In genomic region chr15:85019815-85020590, GRCh38 we compare ENCODE assay signal across 15 cellular contexts. TPM values are rescaled to one million over a fixed set of nuclear protein-coding genes. Genes with fewer than 3 reads are reported as not detected.
DNase-seq lines count a peak whose midpoint lies in the region; ATAC-seq and TF ChIP-seq lines count a peak whose summit lies in the region.
"Had no signal": no experiment of that assay in that cellular context is flagged by ENCODE, and none has a peak within 500 bp of the region (broad histone marks: within the 10 kb centered on the region; RNA-seq: fewer than 3 reads in every experiment).

No MANE protein-coding gene starts in this region.

- H2AK5ac ChIP-seq in mesendoderm (ENCODE audit: low read length) = no peak overlapping the region

- no peak overlapping the region for H3K18ac ChIP-seq in mesendoderm (ENCODE audit: low read length)

- POLR2A ChIA-PET in activated CD4-positive, alpha-beta T cell treated with anti-CD3 and anti-CD28 coated beads for 36 hours (lab: Charles Lee) = no interaction called here

- peak overlapping the region in 1 of 4 donors; percentile 13 for H3K27ac ChIP-seq in gastrocnemius medialis
- no peak overlapping the region for H3K27ac ChIP-seq in mesendoderm (ENCODE audit: low read depth, low read length)
- H3K27ac ChIP-seq: adrenal gland, SK-N-MC, skin epidermis had no signal

- TF ChIP-seq CTCF in gastrocnemius medialis (IDR thresholded peaks at IDR 0.05 in 4 of 5, conservative IDR thresholded peaks at IDR 0.05 in 1 of 5) = no peak

- H3K9me3 ChIP-seq in gastrocnemius medialis = no peaks in the 10 kb centered on the region
- H3K9me3 ChIP-seq: adrenal gland had no signal

- H3K4ac ChIP-seq in mesendoderm (ENCODE audit: low read depth, low read length) = no peak overlapping the region

- in situ Hi-C loops in gastrocnemius medialis (cut with MboI; ENCODE audit: low sequenced_read_pairs in 4 of 4) = loop anchor here in 1 of 4 donors (10.0 kb wide), 1 partner anchor 55 kb away; no protein-coding TSS in a partner anchor

- no peak overlapping the region for H3K9ac ChIP-seq in mesendoderm (ENCODE audit: low read length)

- H3K27ac Mint-ChIP-seq in activated CD4-positive, alpha-beta T cell treated with anti-CD3 and anti-CD28 coated beads for 36 hours = no peak overlapping the region
- H3K27ac Mint-ChIP-seq in activated naive CD4-positive, alpha-beta T cell treated with anti-CD3 and anti-CD28 coated beads for 36 hours = no peak overlapping the region

- peak; percentile 58 for ATAC-seq in activated CD4-positive, alpha-beta T cell treated with anti-CD3 and anti-CD28 coated beads for 36 hours
- peak; percentile 39 for ATAC-seq in HG02798 (IDR thresholded peaks at IDR 0.05; ENCODE audit: poor library complexity, unreplicated experiment)
- ATAC-seq in gastrocnemius medialis = peak in 1 of 2 donors; percentile 63

- H2BK5ac ChIP-seq in mesendoderm (ENCODE audit: low read length) = no peak overlapping the region

- CTCF ChIA-PET in activated CD4-positive, alpha-beta T cell treated with anti-CD3 and anti-CD28 coated beads for 36 hours (lab: Charles Lee) = no interaction called here
- CTCF ChIA-PET in activated naive CD4-positive, alpha-beta T cell treated with anti-CD3 and anti-CD28 coated beads for 36 hours (lab: Charles Lee) = interaction anchor here (0.6 kb wide), 1 partner anchor 17 kb away, joined by 7 read pairs; no protein-coding TSS in a partner anchor

- H3K36me3 ChIP-seq in gastrocnemius medialis = no peaks in the 10 kb centered on the region
- H3K36me3 ChIP-seq in mesendoderm (ENCODE audit: control insufficient read depth, insufficient read depth, low read length) = no peaks in the 10 kb centered on the region
- H3K36me3 ChIP-seq: adrenal gland had no signal

- no peaks in the 10 kb centered on the region for H3K27me3 ChIP-seq in gastrocnemius medialis
- no peaks in the 10 kb centered on the region for H3K27me3 ChIP-seq in mesendoderm (ENCODE audit: insufficient read depth, low read length, poor library complexity)
- H3K27me3 ChIP-seq: adrenal gland had no signal

- H3K4me3 ChIP-seq in gastrocnemius medialis (no peak overlapping the region), mesendoderm (ENCODE audit: low read length) (no peak overlapping the region)
- H3K4me3 ChIP-seq: adrenal gland, SK-N-MC, skin epidermis had no signal

- no peaks in the 10 kb centered on the region for H3K27me3 Mint-ChIP-seq in activated CD4-positive, alpha-beta T cell treated with anti-CD3 and anti-CD28 coated beads for 36 hours
- H3K27me3 Mint-ChIP-seq in activated naive CD4-positive, alpha-beta T cell treated with anti-CD3 and anti-CD28 coated beads for 36 hours (ENCODE audit: low read depth) = no peaks in the 10 kb centered on the region
- H3K27me3 Mint-ChIP-seq: CD4-positive, CD25-positive, alpha-beta regulatory T cell had no signal

- H4K5ac ChIP-seq in mesendoderm (ENCODE audit: low read length) = no peak overlapping the region

- H3K79me1 ChIP-seq in mesendoderm (ENCODE audit: low read length) = peaks cover 4% of the 10 kb centered on the region

- intact Hi-C loops in activated CD4-positive, alpha-beta T cell treated with anti-CD3 and anti-CD28 coated beads for 36 hours (cut with DNase I, micrococcal nuclease) = no loop called here
- intact Hi-C loops in gastrocnemius medialis (cut with DNase I; ENCODE audit: low total_unique reads) = no loop called here
- intact Hi-C loops in activated naive CD4-positive, alpha-beta T cell treated with anti-CD3 and anti-CD28 coated beads for 36 hours (cut with micrococcal nuclease) = no loop called here

- H3K23ac ChIP-seq in mesendoderm (ENCODE audit: low read length) = no peak overlapping the region

- no peaks in the 10 kb centered on the region for H3K79me2 ChIP-seq in mesendoderm (ENCODE audit: control insufficient read depth, insufficient read depth, low read length)

- no peak overlapping the region for H2BK15ac ChIP-seq in mesendoderm (replicated peaks; ENCODE audit: low read depth)

- WGBS in mesendoderm (ENCODE audit: extremely low coverage, insufficient coverage, low lambda C conversion rate) = no CpG with 5 or more reads among the region's 15 CpGs

- no peaks in the 10 kb centered on the region for H3K9me3 Mint-ChIP-seq in activated CD4-positive, alpha-beta T cell treated with anti-CD3 and anti-CD28 coated beads for 36 hours (ENCODE audit: low read depth)
- no peaks in the 10 kb centered on the region for H3K9me3 Mint-ChIP-seq in activated naive CD4-positive, alpha-beta T cell treated with anti-CD3 and anti-CD28 coated beads for 36 hours
- H3K9me3 Mint-ChIP-seq: CD4-positive, CD25-positive, alpha-beta regulatory T cell had no signal

- H3K56ac ChIP-seq in mesendoderm (ENCODE audit: low read length) = no peak overlapping the region

- no peaks in the 10 kb centered on the region for H3K36me3 Mint-ChIP-seq in activated CD4-positive, alpha-beta T cell treated with anti-CD3 and anti-CD28 coated beads for 36 hours (ENCODE audit: low read depth)
- no peaks in the 10 kb centered on the region for H3K36me3 Mint-ChIP-seq in activated naive CD4-positive, alpha-beta T cell treated with anti-CD3 and anti-CD28 coated beads for 36 hours (ENCODE audit: low read depth)

- H3K4me2 ChIP-seq in mesendoderm (ENCODE audit: low read length) = no peak overlapping the region

- H3K4me3 Mint-ChIP-seq in activated CD4-positive, alpha-beta T cell treated with anti-CD3 and anti-CD28 coated beads for 36 hours = no peak overlapping the region
- H3K4me3 Mint-ChIP-seq in activated naive CD4-positive, alpha-beta T cell treated with anti-CD3 and anti-CD28 coated beads for 36 hours = no peak overlapping the region
- H3K4me3 Mint-ChIP-seq: CD4-positive, CD25-positive, alpha-beta regulatory T cell had no signal

- H3K4me1 Mint-ChIP-seq in activated CD4-positive, alpha-beta T cell treated with anti-CD3 and anti-CD28 coated beads for 36 hours = peaks cover 35% of the 10 kb centered on the region
- H3K4me1 Mint-ChIP-seq in activated naive CD4-positive, alpha-beta T cell treated with anti-CD3 and anti-CD28 coated beads for 36 hours (ENCODE audit: low read depth) = peaks cover 37% of the 10 kb centered on the region

- no peak for TF ChIP-seq POLR2A in gastrocnemius medialis (IDR thresholded peaks at IDR 0.05)

- H3K4me1 ChIP-seq in gastrocnemius medialis (peaks cover 0 to 4% of the 10 kb centered on the region in 2 donors), mesendoderm (ENCODE audit: control insufficient read depth, low read depth, low read length) (peaks cover 5% of the 10 kb centered on the region)

- peak; percentile 12 for DNase-seq in activated CD4-positive, alpha-beta T cell treated with anti-CD3 and anti-CD28 coated beads for 36 hours
- no peak for DNase-seq in activated CD4-positive, alpha-beta T cell treated with anti-CD3 and anti-CD28 coated beads, Interleukin-2, amount 50 U/mL, for 48 hours
- DNase-seq in amniotic epithelial cell (ENCODE audit: low read depth) = peak; percentile 71
- DNase-seq in gastrocnemius medialis = peak; percentile 28 to 46
- no peak for DNase-seq in stimulated activated CD4-positive, alpha-beta T cell treated with anti-CD3 and anti-CD28 coated beads, Interleukin-12 subunit alpha, Interleukin-12 subunit beta, amount 100 ng/mL, for 4 hours
- no peak for DNase-seq in mesendoderm
- no peak for DNase-seq in activated naive CD4-positive, alpha-beta T cell treated with anti-CD3 and anti-CD28 coated beads for 36 hours
- DNase-seq: 8988T; adrenal gland; CD4-positive, CD25-positive, alpha-beta regulatory T cell; NCI-H1092 treated with DMSO at 0.1 percent for 48 hours; NCI-H226 had no signal

- no peak overlapping the region for H2BK120ac ChIP-seq in mesendoderm (ENCODE audit: low read depth, low read length)

- H4K8ac ChIP-seq in mesendoderm (ENCODE audit: low read depth, low read length) = no peak overlapping the region

RNA-seq across cellular contexts. Expression of gene PDE8A, which starts 38.3 kb away (rescaled TPM):
- total RNA-seq in activated CD4-positive, alpha-beta T cell treated with anti-CD3 and anti-CD28 coated beads for 36 hours = 10 to 100 TPM; 21.3 to 28.7 TPM
- 10 to 100 TPM in 3 of 4 donors, 1 to 10 TPM in 1; 6.3 to 20.6 (median 13.9) TPM for total RNA-seq in gastrocnemius medialis
- polyA plus RNA-seq in mesendoderm (2013, experiment 1 of 2) = 2.6 TPM
- polyA plus RNA-seq in mesendoderm (2013, experiment 2 of 2) = 2.6 TPM
- total RNA-seq in activated naive CD4-positive, alpha-beta T cell treated with anti-CD3 and anti-CD28 coated beads for 36 hours = 10 to 100 TPM; 28.8 to 29.2 TPM

Comparison
In these comparisons a context has a peak if more than half of its experiments do, and no peak if none do; other contexts are left out.
1. DNase-seq: peak in activated CD4-positive, alpha-beta T cell treated with anti-CD3 and anti-CD28 coated beads for 36 hours (single experiment), amniotic epithelial cell (single experiment) and gastrocnemius medialis (2 of 2); none in activated CD4-positive, alpha-beta T cell treated with anti-CD3 and anti-CD28 coated beads, Interleukin-2, amount 50 U/mL, for 48 hours (0 of 2), stimulated activated CD4-positive, alpha-beta T cell treated with anti-CD3 and anti-CD28 coated beads, Interleukin-12 subunit alpha, Interleukin-12 subunit beta, amount 100 ng/mL, for 4 hours (single experiment), mesendoderm (single experiment) and activated naive CD4-positive, alpha-beta T cell treated with anti-CD3 and anti-CD28 coated beads for 36 hours (single experiment).